In genomic region chr4:148055844-148056243, GRCh38 we compare ENCODE assay signal across 19 cellular contexts.
A peak's percentile ranks its signal among the peaks of the same experiment; 100 is the strongest.
DNase-seq lines count a peak whose midpoint lies in the region; ATAC-seq and TF ChIP-seq lines count a peak whose summit lies in the region.
"Had no signal": no experiment of that assay in that cellular context is flagged by ENCODE, and none has a peak within 500 bp of the region (broad histone marks: within the 10 kb centered on the region; RNA-seq: fewer than 3 reads in every experiment).

No MANE protein-coding gene starts in this region.

- intact Hi-C loops in CD8-positive, alpha-beta T cell (cut with DNase I, micrococcal nuclease): loop anchor here (2.0 to 10.0 kb wide), 6 partner anchors 96 to 441 kb away; partner anchors contain the start of genes NR3C2 (in 1 of the 2) and TMEM184C (in 1 of the 2)
- intact Hi-C loops in Calu3 (cut with micrococcal nuclease; ENCODE audit: unreplicated experiment): loop anchor here (5.0 to 10.0 kb wide), 2 partner anchors 159 to 386 kb away; partner anchors contain the start of gene NR3C2

- H3K4me1 Mint-ChIP-seq in CD8-positive, alpha-beta T cell (ENCODE audit: low read depth): peaks cover 95% of the 10 kb centered on the region
- H3K4me1 Mint-ChIP-seq in Calu3 (ENCODE audit: low read depth, unreplicated experiment): peaks cover 22% of the 10 kb centered on the region

- POLR2A ChIA-PET in CD8-positive, alpha-beta T cell (lab: Charles Lee): interaction anchor here (0.7 to 8.2 kb wide), 4 partner anchors 11 to 387 kb away, joined by 3 to 93 read pairs (median 8); partner anchors contain the start of gene NR3C2

- TF ChIP-seq CTCF in CD8-positive, alpha-beta T cell (IDR thresholded peaks at IDR 0.05): no peak
- no peak for TF ChIP-seq CTCF in Calu3 (IDR thresholded peaks at IDR 0.05; ENCODE audit: unreplicated experiment)

- BruUV-seq in Calu3 (replicated peaks; lab: Mats Ljungman, UMichigan): no TSS peak

- peaks cover 2% of the 10 kb centered on the region for H3K9me3 Mint-ChIP-seq in CD8-positive, alpha-beta T cell
- no peaks in the 10 kb centered on the region for H3K9me3 Mint-ChIP-seq in Calu3 (ENCODE audit: low read depth, unreplicated experiment)
- H3K9me3 Mint-ChIP-seq: HFFc6 had no signal

- H3K36me3 Mint-ChIP-seq in CD8-positive, alpha-beta T cell: peaks cover 14% of the 10 kb centered on the region
- no peaks in the 10 kb centered on the region for H3K36me3 Mint-ChIP-seq in Calu3 (ENCODE audit: insufficient read depth, unreplicated experiment)

- no peaks in the 10 kb centered on the region for H3K36me3 ChIP-seq in CD8-positive, alpha-beta T cell (ENCODE audit: insufficient read depth, low read length)
- no peaks in the 10 kb centered on the region for H3K36me3 ChIP-seq in effector memory CD4-positive, alpha-beta T cell (ENCODE audit: control insufficient read depth, insufficient read depth, low read length)
- H3K36me3 ChIP-seq: colonic mucosa, neutrophil, right lobe of liver had no signal

- CTCF ChIA-PET in CD8-positive, alpha-beta T cell (lab: Charles Lee): interaction anchor here (0.9 to 1.9 kb wide), 9 partner anchors 8 to 958 kb away, joined by 3 to 11 read pairs (median 4); no protein-coding TSS in a partner anchor
- CTCF ChIA-PET in Calu3 (lab: Charles Lee): no interaction called here

- no peak for DNase-seq in CD8-positive, alpha-beta T cell
- no peak for DNase-seq in effector memory CD4-positive, alpha-beta T cell
- DNase-seq in Calu3 (no peak), NCI-H446 (lab: John Stamatoyannopoulos, UW) (no peak), RPMI8226 (no peak)
- DNase-seq: activated CD8-positive, alpha-beta memory T cell treated with anti-CD3 and anti-CD28 coated beads for 24 hours; activated effector memory CD4-positive, alpha-beta T cell treated with anti-CD3 and anti-CD28 coated beads, Interleukin-2, amount 50 U/mL, for 16 hours; colonic mucosa; DND-41; HFFc6; NCI-H1417 treated with DMSO at 0.1 percent for 48 hours; NCI-H510A; right lobe of liver; SK-N-SH; stimulated activated CD4-positive, alpha-beta T cell treated with anti-CD3 and anti-CD28 coated beads, Interleukin-1b, Interleukin-23, amount 100 ng/mL, for 48 hours had no signal

- peak overlapping the region; percentile 84 for H3K27ac Mint-ChIP-seq in CD8-positive, alpha-beta T cell
- H3K27ac Mint-ChIP-seq in Calu3 (ENCODE audit: unreplicated experiment): no peak overlapping the region
- H3K27ac Mint-ChIP-seq: B cell had no signal

- ATAC-seq in CD8-positive, alpha-beta T cell: no peak
- ATAC-seq in GM19043 (IDR thresholded peaks at IDR 0.05; ENCODE audit: low read depth, unreplicated experiment) (peak; percentile 19), HG03354 (IDR thresholded peaks at IDR 0.05; ENCODE audit: poor library complexity, severe bottlenecking, unreplicated experiment) (peak; percentile 27)

- H3K4me1 ChIP-seq in CD8-positive, alpha-beta T cell (ENCODE audit: insufficient read depth, low read length): peaks cover 95% of the 10 kb centered on the region
- H3K4me1 ChIP-seq in effector memory CD4-positive, alpha-beta T cell (ENCODE audit: control insufficient read depth, insufficient read depth, low read length, poor library complexity, severe bottlenecking): peaks cover 57% of the 10 kb centered on the region

- H3K4me3 ChIP-seq in CD8-positive, alpha-beta T cell (ENCODE audit: low read depth, low read length): no peak overlapping the region
- H3K4me3 ChIP-seq in effector memory CD4-positive, alpha-beta T cell (ENCODE audit: insufficient read depth, low read depth, low read length, poor library complexity, severe bottlenecking): no peak overlapping the region
- H3K4me3 ChIP-seq: colonic mucosa, right lobe of liver had no signal

- H3K27me3 ChIP-seq in CD8-positive, alpha-beta T cell (ENCODE audit: insufficient read depth, low read length): no peaks in the 10 kb centered on the region
- H3K27me3 ChIP-seq in effector memory CD4-positive, alpha-beta T cell (replicated peaks; ENCODE audit: control insufficient read depth, insufficient read depth, low read length, poor library complexity, severe bottlenecking): no peaks in the 10 kb centered on the region
- H3K27me3 ChIP-seq: colonic mucosa, neutrophil, right lobe of liver had no signal

- no peaks in the 10 kb centered on the region for H3K27me3 Mint-ChIP-seq in CD8-positive, alpha-beta T cell (ENCODE audit: low read depth)
- no peaks in the 10 kb centered on the region for H3K27me3 Mint-ChIP-seq in Calu3 (ENCODE audit: unreplicated experiment)
- H3K27me3 Mint-ChIP-seq: B cell had no signal

- peak overlapping the region; percentile 24 for H3K4me3 Mint-ChIP-seq in CD8-positive, alpha-beta T cell
- H3K4me3 Mint-ChIP-seq in Calu3 (ENCODE audit: low read depth, unreplicated experiment): no peak overlapping the region
- H3K4me3 Mint-ChIP-seq: B cell, HFFc6 had no signal

- H3K27ac ChIP-seq in CD8-positive, alpha-beta T cell (ENCODE audit: low read depth, low read length): peak overlapping the region; percentile 14
- H3K27ac ChIP-seq in effector memory CD4-positive, alpha-beta T cell (ENCODE audit: insufficient read depth, low read length, poor library complexity, severe bottlenecking): peak overlapping the region; percentile 29
- H3K27ac ChIP-seq: colonic mucosa, neutrophil, right lobe of liver had no signal

- H3K9me3 ChIP-seq in CD8-positive, alpha-beta T cell (ENCODE audit: low read length): no peaks in the 10 kb centered on the region
- H3K9me3 ChIP-seq in effector memory CD4-positive, alpha-beta T cell (ENCODE audit: control insufficient read depth, low read length): no peaks in the 10 kb centered on the region
- H3K9me3 ChIP-seq: colonic mucosa, neutrophil, right lobe of liver, SK-N-SH had no signal
